Comparison of ENCODE assay signal across 8 cellular contexts in genomic region chr11:20364412-20364792, GRCh38. TPM values are rescaled to one million over a fixed set of nuclear protein-coding genes. Genes with fewer than 3 reads are reported as not detected.
DNase-seq lines count a peak whose midpoint lies in the region; ATAC-seq and TF ChIP-seq lines count a peak whose summit lies in the region.

No MANE protein-coding gene starts in this region.

- DNase-seq in Caco-2 (peak in 1 of 2 experiments; percentile 29), Karpas-422 (no peak), dorsolateral prefrontal cortex (no peak), NCI-H2029 treated with DMSO at 0.1 percent for 48 hours (lab: John Stamatoyannopoulos, UW) (no peak)
- DNase-seq in naive thymus-derived CD8-positive, alpha-beta T cell = no peak

- H3K27me3 Mint-ChIP-seq in Caco-2 (ENCODE audit: insufficient read depth, unreplicated experiment) = no peaks in the 10 kb centered on the region
- H3K27me3 Mint-ChIP-seq in naive thymus-derived CD8-positive, alpha-beta T cell = no peaks in the 10 kb centered on the region

- intact Hi-C loops in Caco-2 (cut with micrococcal nuclease; ENCODE audit: unreplicated experiment) (no loop called here), dorsolateral prefrontal cortex (cut with DNase I) (loop anchor here in 1 of 2 donors (1.0 kb wide), 1 partner anchor 23 kb away; the partner anchor contains the start of gene PRMT3)

- no peaks in the 10 kb centered on the region for H3K36me3 Mint-ChIP-seq in Caco-2 (ENCODE audit: insufficient read depth, unreplicated experiment)
- H3K36me3 Mint-ChIP-seq in naive thymus-derived CD8-positive, alpha-beta T cell = peaks cover 0 to 22% (median 12%) of the 10 kb centered on the region in 3 donors

- no peaks in the 10 kb centered on the region for H3K9me3 Mint-ChIP-seq in Caco-2 (ENCODE audit: unreplicated experiment)
- H3K9me3 Mint-ChIP-seq in naive thymus-derived CD8-positive, alpha-beta T cell = no peaks in the 10 kb centered on the region

- peak overlapping the region; percentile 93 for H3K4me2 ChIP-seq in Karpas-422 (ENCODE audit: low read depth, low read length, poor library complexity, severe bottlenecking)

- POLR2A ChIA-PET in Caco-2 (lab: Charles Lee) = interaction anchor here (0.8 kb wide), 1 partner anchor 9 kb away, joined by 3 read pairs; no protein-coding TSS in a partner anchor
- POLR2A ChIA-PET in naive thymus-derived CD8-positive, alpha-beta T cell (lab: Charles Lee) = interaction anchor here (1.6 to 1.8 kb wide), 2 partner anchors 12 to 22 kb away, joined by 3 to 12 read pairs; no protein-coding TSS in a partner anchor

- peak overlapping the region; percentile 92 for H3K9ac ChIP-seq in Karpas-422 (ENCODE audit: low read length)

- H3K27me3 ChIP-seq in Caco-2 (replicated peaks; ENCODE audit: control insufficient read depth, insufficient read depth, low read length) (no peaks in the 10 kb centered on the region), Karpas-422 (ENCODE audit: low read length) (no peaks in the 10 kb centered on the region), dorsolateral prefrontal cortex (no peaks in the 10 kb centered on the region)

- H3K4me3 Mint-ChIP-seq in Caco-2 (ENCODE audit: unreplicated experiment) = peak overlapping the region; percentile 74
- H3K4me3 Mint-ChIP-seq in naive thymus-derived CD8-positive, alpha-beta T cell = peak overlapping the region; percentile 76 to 91 (median 88)

- CTCF ChIA-PET in Caco-2 (lab: Charles Lee) = no interaction called here

- H3K27ac ChIP-seq in Karpas-422 (ENCODE audit: low read length) (peak overlapping the region; percentile 65), dorsolateral prefrontal cortex (peak overlapping the region; percentile 73 to 99 (median 97))

- no peaks in the 10 kb centered on the region; the same call in none of the 2 replicates for H3K36me3 ChIP-seq in Caco-2 (ENCODE audit: control insufficient read depth, insufficient read depth, low read length)
- H3K36me3 ChIP-seq in Karpas-422 (ENCODE audit: insufficient read depth, low read length) = peaks cover 24% of the 10 kb centered on the region

- BruUV-seq in Caco-2 (replicated peaks; lab: Mats Ljungman, UMichigan) = no TSS peak

- H4K20me1 ChIP-seq in Karpas-422 (ENCODE audit: insufficient read depth, low read depth, low read length) = no peaks in the 10 kb centered on the region

- H3K27ac Mint-ChIP-seq in Caco-2 (ENCODE audit: unreplicated experiment) = peak overlapping the region; percentile 76
- peak overlapping the region in 9 of 10 donors; percentile 87 to 95 (median 89) for H3K27ac Mint-ChIP-seq in naive thymus-derived CD8-positive, alpha-beta T cell

- H3K9me2 ChIP-seq in Karpas-422 (replicated peaks; ENCODE audit: insufficient read depth, low read length) = no peaks in the 10 kb centered on the region

- H2AFZ ChIP-seq in Karpas-422 (ENCODE audit: low read length) = no peak overlapping the region

- H3K4me3 ChIP-seq in Caco-2 (ENCODE audit: low read depth, low read length) (peak overlapping the region; percentile 62), Karpas-422 (ENCODE audit: low read length) (peak overlapping the region; percentile 84), dorsolateral prefrontal cortex (peak overlapping the region; percentile 56 to 95 (median 85))

- no peak for TF ChIP-seq CTCF in Caco-2 (IDR thresholded peaks at IDR 0.05; ENCODE audit: insufficient read depth in 1 of 2, low read depth in 1 of 2, low read length in 1 of 2, severe bottlenecking in 1 of 2, unreplicated experiment in 1 of 2)
- peak in 1 of 56 donors; percentile 1 for TF ChIP-seq CTCF in dorsolateral prefrontal cortex (IDR thresholded peaks at IDR 0.05 in 54 of 56, conservative IDR thresholded peaks at IDR 0.05 in 2 of 56; ENCODE audit: low read depth in 1 of 56, partially characterized antibody in 56 of 56)

- H3K4me1 Mint-ChIP-seq in Caco-2 (ENCODE audit: low read depth, unreplicated experiment) = peaks cover 21% of the 10 kb centered on the region
- H3K4me1 Mint-ChIP-seq in naive thymus-derived CD8-positive, alpha-beta T cell = peaks cover 31 to 67% (median 59%) of the 10 kb centered on the region in 4 donors

- H3K79me2 ChIP-seq in Karpas-422 (ENCODE audit: low read length) = peaks cover 53% of the 10 kb centered on the region

- no peaks in the 10 kb centered on the region for H3K9me3 ChIP-seq in Caco-2
- H3K9me3 ChIP-seq in Karpas-422 (ENCODE audit: low read length) = no peaks in the 10 kb centered on the region

- ATAC-seq in naive thymus-derived CD8-positive, alpha-beta T cell = no peak
- ATAC-seq in GM18511 (IDR thresholded peaks at IDR 0.05; ENCODE audit: unreplicated experiment) = no peak
- no peak for ATAC-seq in HG03135 (IDR thresholded peaks at IDR 0.05; ENCODE audit: unreplicated experiment)
- ATAC-seq in GM19467 (IDR thresholded peaks at IDR 0.05; ENCODE audit: unreplicated experiment) = no peak

- H3K4me1 ChIP-seq in Caco-2 = peaks cover 11% of the 10 kb centered on the region; the same call in 1 of the 2 replicates
- peaks cover 45% of the 10 kb centered on the region for H3K4me1 ChIP-seq in Karpas-422 (ENCODE audit: low read length)

RNA-seq across cellular contexts. Expression of gene HTATIP2, which starts 0.9 kb away (rescaled TPM):
- total RNA-seq in Caco-2 (2022) (82.1 and 87.9 TPM in 2 replicates), dorsolateral prefrontal cortex (10 to 100 TPM; 12.7 to 59.9 (median 25.5) TPM)
- total RNA-seq in Karpas-422 (2014; rRNA removed; shearing (Covaris generic); ENCODE audit: low replicate concordance) = 58.0 and 78.3 TPM in 2 replicates
- 10 to 100 TPM; 44.0 to 47.0 TPM for total RNA-seq in naive thymus-derived CD8-positive, alpha-beta T cell
- 10 to 100 TPM; 52.8 to 54.4 (median 53.0) TPM for polyA plus RNA-seq in naive thymus-derived CD8-positive, alpha-beta T cell

RNA-seq across cellular contexts. Expression of gene PRMT3, which starts 23.1 kb away (rescaled TPM):
- 26.1 and 28.5 TPM in 2 replicates for total RNA-seq in Caco-2 (2022)
- 37.7 and 39.6 TPM in 2 replicates for total RNA-seq in Karpas-422 (2014; rRNA removed; shearing (Covaris generic); ENCODE audit: low replicate concordance)
- 10 to 100 TPM; 12.6 to 34.9 (median 19.9) TPM for total RNA-seq in dorsolateral prefrontal cortex
- 10 to 100 TPM; 17.8 to 19.1 TPM for total RNA-seq in naive thymus-derived CD8-positive, alpha-beta T cell
- polyA plus RNA-seq in naive thymus-derived CD8-positive, alpha-beta T cell = 1 to 10 TPM; 6.5 to 8.7 (median 7.4) TPM
